24 cellular contexts compared by ENCODE assay signal in the genomic region with DNA sequence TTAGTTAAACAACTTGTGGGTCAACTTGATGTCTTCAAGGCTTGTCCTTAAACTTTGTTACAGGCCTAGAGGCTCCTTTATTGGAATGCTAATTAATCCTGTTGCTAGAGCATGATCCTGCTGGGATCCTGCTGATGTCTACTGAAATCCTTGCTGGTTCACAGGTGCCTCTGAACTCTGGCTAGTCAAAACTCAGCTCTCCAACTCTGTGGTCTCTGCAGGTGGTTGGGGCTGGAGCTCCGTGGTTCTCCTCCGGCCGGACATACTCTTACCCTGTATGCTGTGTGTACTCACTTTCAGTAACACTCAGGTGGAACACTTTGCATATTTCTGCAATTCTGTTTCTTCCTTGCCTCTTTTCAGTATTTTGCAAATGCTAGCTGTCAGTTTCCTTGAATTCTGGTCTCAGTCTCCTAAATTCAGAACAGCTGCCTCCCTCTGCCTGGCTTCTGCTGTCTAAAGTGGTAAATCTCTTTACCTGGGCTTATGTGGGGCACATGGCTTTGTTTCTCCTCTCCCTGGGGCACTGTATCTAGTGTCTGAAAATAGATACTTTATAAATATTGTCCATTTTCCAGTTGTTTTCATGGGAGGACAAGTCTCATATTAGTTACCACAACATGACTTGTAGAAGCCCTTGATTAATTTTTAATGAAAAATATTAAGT.
DNase-seq lines count a peak whose midpoint lies in the region; ATAC-seq, FAIRE-seq and TF ChIP-seq lines count a peak whose summit lies in the region.
"Had no signal": no experiment of that assay in that cellular context is flagged by ENCODE, and none has a peak within 500 bp of the region (broad histone marks: within the 10 kb centered on the region; RNA-seq: fewer than 3 reads in every experiment).

No MANE protein-coding gene starts in this region.

- H3K27ac Mint-ChIP-seq in GM23338 (peak overlapping the region; percentile 41), glutamatergic neuron (ENCODE audit: unreplicated experiment) (peak overlapping the region; percentile 11)
- H3K27ac Mint-ChIP-seq: activated naive CD4-positive, alpha-beta T cell treated with anti-CD3 and anti-CD28 coated beads, Interleukin-2, amount 50 U/mL, for 72 hours; activated T-cell treated with anti-CD3 and anti-CD28 coated beads, Interleukin-2, amount 50 U/mL, for 72 hours; nephron progenitor cell had no signal

- no peaks in the 10 kb centered on the region; the same call in 2 of the 3 replicates for H3K9me3 Mint-ChIP-seq in GM23338
- H3K9me3 Mint-ChIP-seq in glutamatergic neuron (ENCODE audit: unreplicated experiment): no peaks in the 10 kb centered on the region
- H3K9me3 Mint-ChIP-seq: activated naive CD4-positive, alpha-beta T cell treated with anti-CD3 and anti-CD28 coated beads, Interleukin-2, amount 50 U/mL, for 72 hours; activated T-cell treated with anti-CD3 and anti-CD28 coated beads, Interleukin-2, amount 50 U/mL, for 72 hours; immature natural killer cell; nephron progenitor cell had no signal

- no peaks in the 10 kb centered on the region; the same call in 1 of the 2 replicates for H3K79me2 ChIP-seq in GM23338 (replicated peaks; ENCODE audit: insufficient read depth)

- H3K36me3 Mint-ChIP-seq in GM23338 (ENCODE audit: low read depth) (no peaks in the 10 kb centered on the region; the same call in 2 of the 3 replicates), glutamatergic neuron (ENCODE audit: unreplicated experiment) (no peaks in the 10 kb centered on the region)

- no peaks in the 10 kb centered on the region for H3K9me2 ChIP-seq in GM23338 (ENCODE audit: insufficient read depth)

- H3K9me3 ChIP-seq in adrenal gland (replicated peaks in 1 of 3): no peaks in the 10 kb centered on the region
- H3K9me3 ChIP-seq: A549; BLaER1 treated with 17β-estradiol and CSF1 and Interleukin-3, amounts not matched to agents 10 nM and 100 nM; HAP-1; left ventricle myocardium inferior had no signal

- FAIRE-seq in D721Med (lab: Jason Lieb, UNC): peak; percentile 35
- FAIRE-seq: A549 had no signal

- H3K4me3 Mint-ChIP-seq in GM23338: peak overlapping the region; percentile 51; the same call in 2 of the 3 replicates
- H3K4me3 Mint-ChIP-seq in glutamatergic neuron (ENCODE audit: unreplicated experiment): no peak overlapping the region
- H3K4me3 Mint-ChIP-seq: activated T-cell treated with anti-CD3 and anti-CD28 coated beads, Interleukin-2, amount 50 U/mL, for 72 hours; immature natural killer cell; nephron progenitor cell had no signal

- H3K36me3 ChIP-seq in GM23338 (ENCODE audit: insufficient read depth) (no peaks in the 10 kb centered on the region), adrenal gland (replicated peaks in 1 of 2) (no peaks in the 10 kb centered on the region)
- H3K36me3 ChIP-seq: HAP-1, left ventricle myocardium inferior had no signal

- no peaks in the 10 kb centered on the region; the same call in 1 of the 2 replicates for H3F3A ChIP-seq in GM23338 (replicated peaks; ENCODE audit: low read depth)

- TF ChIP-seq POLR2A in adrenal gland (IDR thresholded peaks at IDR 0.05): no peak

- ATAC-seq in GM23338 (peak; percentile 98), HG03565 (IDR thresholded peaks at IDR 0.05; ENCODE audit: unreplicated experiment) (peak; percentile 57)
- ATAC-seq: A549; activated naive CD4-positive, alpha-beta T cell treated with anti-CD3 and anti-CD28 coated beads, Interleukin-2, amount 50 U/mL, for 72 hours; activated T-cell treated with anti-CD3 and anti-CD28 coated beads, Interleukin-2, amount 50 U/mL, for 72 hours; sciatic nerve had no signal

- peaks cover 22% of the 10 kb centered on the region for H3K4me1 ChIP-seq in GM23338 (ENCODE audit: insufficient read depth)
- H3K4me1 ChIP-seq in adrenal gland (replicated peaks in 1 of 2): peaks cover 0 to 10% of the 10 kb centered on the region in 2 donors
- H3K4me1 ChIP-seq: A549; BLaER1 treated with 17β-estradiol and CSF1 and Interleukin-3, amounts not matched to agents 10 nM and 100 nM; HAP-1 had no signal

- peaks cover 64% of the 10 kb centered on the region for H3K4me1 Mint-ChIP-seq in GM23338
- H3K4me1 Mint-ChIP-seq in glutamatergic neuron (ENCODE audit: low read depth, unreplicated experiment): peaks cover 4% of the 10 kb centered on the region

- H3K4me2 ChIP-seq in GM23338: peak overlapping the region; percentile 50
- H3K4me2 ChIP-seq: A549; BLaER1 treated with 17β-estradiol and CSF1 and Interleukin-3, amounts not matched to agents 10 nM and 100 nM had no signal

- H3K4me3 ChIP-seq in GM23338: peak overlapping the region; percentile 17; the same call in 1 of the 2 replicates
- H3K4me3 ChIP-seq in adrenal gland: no peak overlapping the region
- H3K4me3 ChIP-seq: A549; BLaER1 treated with 17β-estradiol and CSF1 and Interleukin-3, amounts not matched to agents 10 nM and 100 nM; HAP-1; left ventricle myocardium inferior had no signal

- no peak overlapping the region for H2AFZ ChIP-seq in GM23338

- H3K27me3 ChIP-seq in GM23338 (ENCODE audit: insufficient read depth) (no peaks in the 10 kb centered on the region), adrenal gland (no peaks in the 10 kb centered on the region)
- H3K27me3 ChIP-seq: BLaER1 treated with 17β-estradiol and CSF1 and Interleukin-3, amounts not matched to agents 10 nM and 100 nM had no signal

- H4K20me1 ChIP-seq in GM23338 (replicated peaks; ENCODE audit: insufficient read depth): no peaks in the 10 kb centered on the region; the same call in 1 of the 2 replicates

- 90 to 100% (median 96%) methylated on average over 2 to 3 of the region's 3 CpGs for WGBS in adrenal gland, 4 donors

- H3K27me3 Mint-ChIP-seq in GM23338 (ENCODE audit: insufficient read depth, low read depth, poor library complexity) (peaks cover 13% of the 10 kb centered on the region), glutamatergic neuron (ENCODE audit: unreplicated experiment) (peaks cover 2% of the 10 kb centered on the region)

- TF ChIP-seq CTCF in D721Med (IDR thresholded peaks at IDR 0.05; ENCODE audit: insufficient read depth, missing control alignments) (no peak), GM23338 (conservative IDR thresholded peaks at IDR 0.05; ENCODE audit: low read depth in 2 of 2) (no peak), glutamatergic neuron (IDR thresholded peaks at IDR 0.05; ENCODE audit: partially characterized antibody, unreplicated experiment) (no peak), adrenal gland (IDR thresholded peaks at IDR 0.05) (no peak)

- DNase-seq in D721Med (ENCODE audit: insufficient read length, low spot score): no peak
- DNase-seq in GM23338 (ENCODE audit: low spot score): peak; percentile 75
- no peak for DNase-seq in glutamatergic neuron
- no peak for DNase-seq in Ammon's horn (ENCODE audit: low spot score)
- DNase-seq in activated CD4-positive, alpha-beta T cell treated with anti-CD3 and anti-CD28 coated beads for 1 hour: no peak
- DNase-seq in SHP77 (lab: John Stamatoyannopoulos, UW): no peak
- no peak for DNase-seq in adrenal gland
- DNase-seq: activated CD4-positive, CD25-positive, alpha-beta regulatory T cell treated with anti-CD3 and anti-CD28 coated beads, Interleukin-2, amount 50 U/mL, for 72 hours; activated T-cell treated with anti-CD3 and anti-CD28 coated beads, Interleukin-2, amount 50 U/mL, for 72 hours; Calu3; immature natural killer cell; KBM-7; left ventricle myocardium inferior; NCI-H2081; NCI-H446 treated with DMSO at 0.1 percent for 48 hours; nephron progenitor cell; RPMI8226; T1000 had no signal

- intact Hi-C loops in adrenal gland (cut with DNase I): no loop called here

- no peak overlapping the region for H3K27ac ChIP-seq in GM23338 (ENCODE audit: low read depth)
- no peak overlapping the region for H3K27ac ChIP-seq in adrenal gland
- H3K27ac ChIP-seq: A549; BLaER1 treated with 17β-estradiol and CSF1 and Interleukin-3, amounts not matched to agents 10 nM and 100 nM; left ventricle myocardium inferior had no signal

TF ChIP-seq in GM23338, 12 proteins besides CTCF, POLR2A, EP300 and RAD21 (continues in another document):
- TF ChIP-seq ZNF331 (CRISPR knock-in tag; IDR thresholded peaks at IDR 0.05; ENCODE audit: low read depth) (no peak), POLR2AphosphoS5 (IDR thresholded peaks at IDR 0.05; ENCODE audit: low read depth) (no peak)
